31 cellular contexts compared by ENCODE assay signal in genomic region chr1:117529683-117530082, GRCh38.
"Had no signal": no experiment of that assay in that cellular context is flagged by ENCODE, and none has a peak within 500 bp of the region (broad histone marks: within the 10 kb centered on the region; RNA-seq: fewer than 3 reads in every experiment).

No MANE protein-coding gene starts in this region.

- ATAC-seq: natural killer cell; psoas muscle; right cardiac atrium; sciatic nerve; stimulated activated memory B cell treated with anti-CD40 and anti-IgM and Interleukin-4, amounts not matched to agents 10 μg/mL and 1 μg/mL and 100 μg/mL, for 72 hours; stimulated activated naive CD8-positive, alpha-beta T cell treated with anti-CD3 and anti-CD28 coated beads, Interleukin-15, amount 100 ng/mL, for 72 hours; stimulated activated naive CD8-positive, alpha-beta T cell treated with anti-CD3 and anti-CD28 coated beads, Interleukin-15, Interleukin-2, amounts not matched to agents 100 U/mL and 50 U/mL, for 24 hours; upper lobe of right lung had no signal

- H3K27me3 Mint-ChIP-seq: progenitor cell of endocrine pancreas; stimulated activated memory B cell treated with anti-CD40 and anti-IgM and Interleukin-4, amounts not matched to agents 10 μg/mL and 1 μg/mL and 100 μg/mL, for 72 hours; stimulated activated naive CD8-positive, alpha-beta T cell treated with anti-CD3 and anti-CD28 coated beads, Interleukin-15, amount 100 ng/mL, for 72 hours; type B pancreatic cell had no signal

- H3K9me3 ChIP-seq: ovary, psoas muscle, spleen, suprapubic skin, testis, tibial artery, transverse colon, upper lobe of right lung, uterus had no signal

- H3K27me3 ChIP-seq: neural progenitor cell, ovary, spleen, suprapubic skin, testis, tibial artery, transverse colon, upper lobe of right lung, uterus had no signal

- H3K79me2 ChIP-seq: parathyroid adenoma had no signal

- H3K4me1 ChIP-seq: neural progenitor cell, parathyroid adenoma, psoas muscle, suprapubic skin, testis, upper lobe of right lung had no signal

- H3K4me1 Mint-ChIP-seq: nephron; neural progenitor cell; stimulated activated memory B cell treated with anti-CD40 and anti-IgM and Interleukin-4, amounts not matched to agents 10 μg/mL and 1 μg/mL and 100 μg/mL, for 72 hours had no signal

- H3K4me3 Mint-ChIP-seq: natural killer cell; nephron; neural progenitor cell; stimulated activated memory B cell treated with anti-CD40 and anti-IgM and Interleukin-4, amounts not matched to agents 10 μg/mL and 1 μg/mL and 100 μg/mL, for 72 hours; stimulated activated naive CD8-positive, alpha-beta T cell treated with anti-CD3 and anti-CD28 coated beads, Interleukin-15, amount 100 ng/mL, for 72 hours; type B pancreatic cell had no signal

- H2AFZ ChIP-seq: neural progenitor cell, parathyroid adenoma had no signal

- H3K36me3 Mint-ChIP-seq: natural killer cell, type B pancreatic cell had no signal

- H3K36me3 ChIP-seq: neural progenitor cell, ovary, suprapubic skin, tibial artery, transverse colon, upper lobe of right lung, uterus had no signal

- H3K4me2 ChIP-seq: neural progenitor cell, smooth muscle cell had no signal

- DNase-seq: natural killer cell; occipital lobe; ovary; posterior cingulate gyrus; psoas muscle; right cardiac atrium; spleen; stimulated activated CD4-positive, alpha-beta T cell treated with anti-CD3 and anti-CD28 coated beads, Interleukin-12 subunit alpha, Interleukin-12 subunit beta, amount 100 ng/mL, for 4 hours; stimulated activated CD4-positive, alpha-beta T cell treated with anti-CD3 and anti-CD28 coated beads, Interleukin-1b, Interleukin-23, amount 100 ng/mL, for 48 hours; stimulated activated CD4-positive, alpha-beta T cell treated with anti-CD3 and anti-CD28 coated beads, Interleukin-4, amount 100 ng/mL, for 1 hour; stimulated activated CD4-positive, alpha-beta T cell treated with anti-CD3 and anti-CD28 coated beads, Interleukin-4, amount 100 ng/mL, for 4 hours; stimulated activated CD8-positive, alpha-beta memory T cell treated with anti-CD3 and anti-CD28 coated beads, Interleukin-4, amount 100 ng/mL, for 48 hours; stimulated activated naive CD4-positive, alpha-beta T cell; stimulated activated naive CD8-positive, alpha-beta T cell treated with anti-CD3 and anti-CD28 coated beads, Interleukin-15, amount 100 ng/mL, for 72 hours; stimulated activated naive CD8-positive, alpha-beta T cell treated with anti-CD3 and anti-CD28 coated beads, Interleukin-15, Interleukin-2, amounts not matched to agents 100 U/mL and 50 U/mL, for 24 hours; substantia nigra; testis; tibial artery; transverse colon; upper lobe of right lung; uterus had no signal

- H3K9ac ChIP-seq: neural progenitor cell, parathyroid adenoma had no signal

- H3K27ac Mint-ChIP-seq: natural killer cell; nephron; neural progenitor cell; progenitor cell of endocrine pancreas; stimulated activated memory B cell treated with anti-CD40 and anti-IgM and Interleukin-4, amounts not matched to agents 10 μg/mL and 1 μg/mL and 100 μg/mL, for 72 hours; type B pancreatic cell had no signal

- H3K4me3 ChIP-seq: neural progenitor cell, ovary, psoas muscle, skin epidermis, smooth muscle cell, spleen, suprapubic skin, testis, tibial artery, transverse colon, upper lobe of right lung, uterus had no signal

- H3K27ac ChIP-seq: neural progenitor cell, ovary, parathyroid adenoma, psoas muscle, skin epidermis, spleen, suprapubic skin, testis, tibial artery, transverse colon, upper lobe of right lung, uterus had no signal
